10 cellular contexts compared by ENCODE assay signal in the genomic region with DNA sequence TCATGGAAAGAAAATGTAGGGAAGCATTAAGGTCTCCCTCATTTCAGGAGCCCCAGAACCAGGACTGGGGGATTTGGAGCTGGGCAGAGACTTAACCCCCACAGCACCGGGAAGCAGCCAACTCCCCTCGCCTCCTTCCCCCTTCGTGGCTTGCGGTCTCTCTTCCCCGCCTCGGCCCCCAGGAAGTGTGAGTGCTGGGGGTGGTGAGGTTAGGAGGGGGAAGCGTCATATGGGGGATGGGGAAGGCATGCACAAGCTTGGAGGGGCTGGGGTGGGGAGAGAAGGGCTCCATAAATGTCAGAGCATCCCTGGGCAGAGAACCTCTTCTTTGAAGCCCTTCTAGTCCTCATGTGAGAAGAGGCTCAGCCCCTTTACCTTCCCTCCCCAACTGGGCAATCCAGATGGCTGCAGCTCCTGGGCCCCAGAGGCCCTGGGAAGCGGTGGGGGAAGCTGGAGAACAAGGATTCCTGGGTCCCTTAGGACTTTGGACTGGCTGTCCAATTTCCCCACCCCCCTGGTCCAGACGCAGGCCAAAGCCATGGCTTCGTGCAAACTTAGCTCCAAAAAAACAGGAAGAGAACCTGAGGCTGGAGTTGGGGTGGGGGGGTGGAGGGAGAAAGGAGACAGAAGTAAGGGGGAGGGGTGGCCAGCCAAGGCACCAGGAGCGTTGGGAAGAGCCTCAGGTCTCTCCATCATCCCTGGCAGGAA. TPM values are rescaled to one million over a fixed set of nuclear protein-coding genes. Genes with fewer than 3 reads are reported as not detected.
DNase-seq lines count a peak whose midpoint lies in the region; ATAC-seq and FAIRE-seq lines count a peak whose summit lies in the region.
"Had no signal": no experiment of that assay in that cellular context is flagged by ENCODE, and none has a peak within 500 bp of the region (broad histone marks: within the 10 kb centered on the region; RNA-seq: fewer than 3 reads in every experiment).

No MANE protein-coding gene starts in this region.

- peak overlapping the region; percentile 98 for H3K27ac ChIP-seq in duodenal mucosa (ENCODE audit: low read depth, low read length)
- peak overlapping the region; percentile 73 to 95 for H3K27ac ChIP-seq in small intestine (ENCODE audit: low read depth in 1 of 2, low read length in 1 of 2)

- H3K36me3 ChIP-seq in duodenal mucosa (ENCODE audit: control insufficient read depth in 1 of 2, insufficient read depth in 2 of 2, low read length in 2 of 2) (peaks cover 16 to 18% of the 10 kb centered on the region in 2 donors), small intestine (ENCODE audit: control insufficient read depth in 2 of 2, insufficient read depth in 2 of 2, low read length in 2 of 2) (peaks cover 3 to 14% of the 10 kb centered on the region in 2 donors)

- 28 to 45% (median 28%) methylated on average over 8 to 11 of the region's 11 CpGs for WGBS in small intestine, 3 donors

- peaks cover 78 to 90% of the 10 kb centered on the region in 2 donors for H3K4me1 ChIP-seq in duodenal mucosa (ENCODE audit: control insufficient read depth in 1 of 2, insufficient read depth in 2 of 2, low read length in 2 of 2)
- peaks cover 7 to 36% of the 10 kb centered on the region in 2 donors for H3K4me1 ChIP-seq in small intestine (ENCODE audit: control insufficient read depth in 2 of 2, insufficient read depth in 1 of 2, low read depth in 1 of 2, low read length in 1 of 2)

- DNase-seq in NCI-H82 (lab: John Stamatoyannopoulos, UW) (peak; percentile 68), NCI-H82 treated with DMSO at 0.1 percent for 48 hours (lab: John Stamatoyannopoulos, UW; ENCODE audit: unreplicated experiment) (no peak), SKM-1 treated with dmso at 0.1 percent for 144 hours (lab: John Stamatoyannopoulos, UW; ENCODE audit: unreplicated experiment) (peak; percentile 73), small intestine (peak; percentile 47)

- peak overlapping the region; percentile 64 to 85 for H3K9ac ChIP-seq in duodenal mucosa (ENCODE audit: low read depth in 1 of 2, low read length in 2 of 2)

- FAIRE-seq in small intestine (lab: Jason Lieb, UNC), result no peak
- FAIRE-seq: A204.1 had no signal

- H3K27me3 ChIP-seq in duodenal mucosa (ENCODE audit: control insufficient read depth in 1 of 2, insufficient read depth in 2 of 2, low read length in 2 of 2) (no peaks in the 10 kb centered on the region), small intestine (ENCODE audit: control insufficient read depth in 2 of 2, insufficient read depth in 2 of 2, low read length in 2 of 2) (no peaks in the 10 kb centered on the region)

- no peaks in the 10 kb centered on the region for H3K9me3 ChIP-seq in duodenal mucosa (ENCODE audit: control insufficient read depth in 1 of 2, low read length in 2 of 2)
- H3K9me3 ChIP-seq in small intestine (ENCODE audit: control insufficient read depth, low read depth), result no peaks in the 10 kb centered on the region

- H3K4me3 ChIP-seq in duodenal mucosa (ENCODE audit: low read depth in 1 of 2, low read length in 2 of 2) (peak overlapping the region; percentile 66 to 70), small intestine (ENCODE audit: low read depth in 1 of 2, low read length in 2 of 2) (peak overlapping the region; percentile 38 to 60)

- ATAC-seq in HG03097 (IDR thresholded peaks at IDR 0.05; ENCODE audit: low FRiP score, unreplicated experiment) (no peak), HG02852 (IDR thresholded peaks at IDR 0.05; ENCODE audit: unreplicated experiment) (no peak), HG02623 (IDR thresholded peaks at IDR 0.05; ENCODE audit: unreplicated experiment) (no peak)
- ATAC-seq: left lobe of liver had no signal

RNA-seq across cellular contexts. Expression of a gene that starts 7.8 kb away (rescaled TPM):
- 100 to 1,000 TPM in 2 of 3 donors, 10 to 100 TPM in 1; 93.2 to 222 (median 136) TPM for polyA plus RNA-seq in small intestine

RNA-seq across cellular contexts. Expression of a gene that starts 17.0 kb away (rescaled TPM):
- not detected for polyA plus RNA-seq in small intestine

RNA-seq across cellular contexts. Expression of a gene that starts 23.2 kb away (rescaled TPM):
- polyA plus RNA-seq in small intestine, result 10 to 100 TPM in 2 of 3 donors, 1 to 10 TPM in 1; 1.9 to 27.1 (median 18.6) TPM

RNA-seq across cellular contexts. Expression of a gene that starts 23.3 kb away (rescaled TPM):
- polyA plus RNA-seq in small intestine, result under 1 TPM in 1 of 3 donors, not detected in 2; 0.10 TPM

RNA-seq across cellular contexts. Expression of a gene that starts 27.2 kb away (rescaled TPM):
- polyA plus RNA-seq in small intestine, result 10 to 100 TPM; 33.1 to 51.4 (median 35.7) TPM
